Comparison of ENCODE assay signal across 1 cellular context in genomic region chr19:42233106-42233505, GRCh38.
TF ChIP-seq lines count a peak whose summit lies in the region.

No MANE protein-coding gene starts in this region.

TF ChIP-seq in HepG2, 621 proteins besides CTCF, POLR2A, EP300 and RAD21:
- no peak for TF ChIP-seq SRY (CRISPR knock-in tag; IDR thresholded peaks at IDR 0.05)
- peak; percentile 30; the same call in 1 of the 2 replicates for TF ChIP-seq RBFOX2 (IDR thresholded peaks at IDR 0.05; ENCODE audit: low read depth, low read length)
- no peak for TF ChIP-seq SSRP1 (CRISPR knock-in tag; IDR thresholded peaks at IDR 0.05)
- TF ChIP-seq NAIF1 (CRISPR knock-in tag; IDR thresholded peaks at IDR 0.05; ENCODE audit: borderline replicate concordance) = no peak
- TF ChIP-seq ZSCAN12 (CRISPR knock-in tag; IDR thresholded peaks at IDR 0.05) = no peak
